In the genomic region with DNA sequence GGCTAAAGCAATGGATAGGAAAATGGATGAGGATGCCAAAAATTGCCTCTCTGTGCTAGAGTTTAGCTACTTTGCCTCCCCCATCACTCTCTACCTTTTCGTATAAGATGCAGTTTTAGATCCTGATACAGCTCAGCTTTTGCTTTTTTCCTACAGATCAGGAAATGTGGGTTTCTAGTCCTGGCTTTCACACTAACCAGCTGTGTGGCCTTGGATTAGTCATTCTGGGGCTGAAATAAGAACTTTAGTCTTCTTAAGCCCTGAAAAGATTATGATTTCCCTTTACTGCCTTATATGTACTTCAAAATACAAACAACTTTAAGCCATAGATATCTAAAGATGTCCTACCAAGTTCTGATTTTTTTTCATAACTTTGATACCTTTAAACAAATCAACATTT, we compare ENCODE assay signal across 31 cellular contexts.
"Had no signal": no experiment of that assay in that cellular context is flagged by ENCODE, and none has a peak within 500 bp of the region (broad histone marks: within the 10 kb centered on the region; RNA-seq: fewer than 3 reads in every experiment).

No MANE protein-coding gene starts in this region.

- H3K27me3 ChIP-seq: neural progenitor cell, ovary, right lobe of liver, sigmoid colon, spleen, suprapubic skin, testis, tibial artery, transverse colon, upper lobe of right lung, uterus had no signal

- FAIRE-seq: small intestine had no signal

- H3K36me3 ChIP-seq: neural progenitor cell, ovary, right lobe of liver, sigmoid colon, spleen, suprapubic skin, tibial artery, transverse colon, upper lobe of right lung, uterus had no signal

- H3K36me3 Mint-ChIP-seq: naive thymus-derived CD8-positive, alpha-beta T cell; neural progenitor cell; stimulated activated memory B cell treated with anti-CD40 and anti-IgM and Interleukin-4, amounts not matched to agents 10 μg/mL and 1 μg/mL and 100 μg/mL, for 72 hours; type B pancreatic cell had no signal

- H3K4me3 Mint-ChIP-seq: naive thymus-derived CD8-positive, alpha-beta T cell; nephron; neural progenitor cell; stimulated activated memory B cell treated with anti-CD40 and anti-IgM and Interleukin-4, amounts not matched to agents 10 μg/mL and 1 μg/mL and 100 μg/mL, for 72 hours; stimulated activated naive CD8-positive, alpha-beta T cell treated with anti-CD3 and anti-CD28 coated beads, Interleukin-15, amount 100 ng/mL, for 72 hours; type B pancreatic cell had no signal

- DNase-seq: naive thymus-derived CD8-positive, alpha-beta T cell; occipital lobe; ovary; posterior cingulate gyrus; psoas muscle; right cardiac atrium; right lobe of liver; sigmoid colon; small intestine; spleen; stimulated activated CD4-positive, alpha-beta T cell treated with anti-CD3 and anti-CD28 coated beads, Interleukin-12 subunit alpha, Interleukin-12 subunit beta, amount 100 ng/mL, for 4 hours; stimulated activated CD4-positive, alpha-beta T cell treated with anti-CD3 and anti-CD28 coated beads, Interleukin-1b, Interleukin-23, amount 100 ng/mL, for 48 hours; stimulated activated CD4-positive, alpha-beta T cell treated with anti-CD3 and anti-CD28 coated beads, Interleukin-4, amount 100 ng/mL, for 1 hour; stimulated activated CD4-positive, alpha-beta T cell treated with anti-CD3 and anti-CD28 coated beads, Interleukin-4, amount 100 ng/mL, for 4 hours; stimulated activated CD8-positive, alpha-beta memory T cell treated with anti-CD3 and anti-CD28 coated beads, Interleukin-4, amount 100 ng/mL, for 48 hours; stimulated activated naive CD4-positive, alpha-beta T cell; stimulated activated naive CD8-positive, alpha-beta T cell treated with anti-CD3 and anti-CD28 coated beads, Interleukin-15, amount 100 ng/mL, for 72 hours; stimulated activated naive CD8-positive, alpha-beta T cell treated with anti-CD3 and anti-CD28 coated beads, Interleukin-15, Interleukin-2, amounts not matched to agents 100 U/mL and 50 U/mL, for 24 hours; substantia nigra; testis; tibial artery; transverse colon; upper lobe of right lung; uterus had no signal

- H3K27ac Mint-ChIP-seq: naive thymus-derived CD8-positive, alpha-beta T cell; nephron; neural progenitor cell; progenitor cell of endocrine pancreas; stimulated activated memory B cell treated with anti-CD40 and anti-IgM and Interleukin-4, amounts not matched to agents 10 μg/mL and 1 μg/mL and 100 μg/mL, for 72 hours; stimulated activated naive CD8-positive, alpha-beta T cell treated with anti-CD3 and anti-CD28 coated beads, Interleukin-15, amount 100 ng/mL, for 72 hours; type B pancreatic cell had no signal

- H3K9me3 ChIP-seq: ovary, psoas muscle, right lobe of liver, sigmoid colon, spleen, suprapubic skin, testis, tibial artery, transverse colon, upper lobe of right lung, uterus had no signal

- H3K9me3 Mint-ChIP-seq: nephron; neural progenitor cell; stimulated activated memory B cell treated with anti-CD40 and anti-IgM and Interleukin-4, amounts not matched to agents 10 μg/mL and 1 μg/mL and 100 μg/mL, for 72 hours; stimulated activated naive CD8-positive, alpha-beta T cell treated with anti-CD3 and anti-CD28 coated beads, Interleukin-15, amount 100 ng/mL, for 72 hours; type B pancreatic cell had no signal

- H3K27ac ChIP-seq: neural progenitor cell, ovary, parathyroid adenoma, psoas muscle, right lobe of liver, sigmoid colon, spleen, suprapubic skin, testis, tibial artery, transverse colon, upper lobe of right lung, uterus had no signal

- ATAC-seq: naive thymus-derived CD8-positive, alpha-beta T cell; psoas muscle; right cardiac atrium; right lobe of liver; stimulated activated memory B cell treated with anti-CD40 and anti-IgM and Interleukin-4, amounts not matched to agents 10 μg/mL and 1 μg/mL and 100 μg/mL, for 72 hours; stimulated activated naive CD8-positive, alpha-beta T cell treated with anti-CD3 and anti-CD28 coated beads, Interleukin-15, amount 100 ng/mL, for 72 hours; stimulated activated naive CD8-positive, alpha-beta T cell treated with anti-CD3 and anti-CD28 coated beads, Interleukin-15, Interleukin-2, amounts not matched to agents 100 U/mL and 50 U/mL, for 24 hours; upper lobe of right lung had no signal

- H3K4me3 ChIP-seq: neural progenitor cell, ovary, psoas muscle, right lobe of liver, sigmoid colon, spleen, suprapubic skin, testis, tibial artery, transverse colon, upper lobe of right lung, uterus had no signal

- H3K27me3 Mint-ChIP-seq: progenitor cell of endocrine pancreas, type B pancreatic cell had no signal

- H3K4me1 Mint-ChIP-seq: naive thymus-derived CD8-positive, alpha-beta T cell; stimulated activated naive CD8-positive, alpha-beta T cell treated with anti-CD3 and anti-CD28 coated beads, Interleukin-15, amount 100 ng/mL, for 72 hours had no signal
